17 cellular contexts compared by ENCODE assay signal in the genomic region with DNA sequence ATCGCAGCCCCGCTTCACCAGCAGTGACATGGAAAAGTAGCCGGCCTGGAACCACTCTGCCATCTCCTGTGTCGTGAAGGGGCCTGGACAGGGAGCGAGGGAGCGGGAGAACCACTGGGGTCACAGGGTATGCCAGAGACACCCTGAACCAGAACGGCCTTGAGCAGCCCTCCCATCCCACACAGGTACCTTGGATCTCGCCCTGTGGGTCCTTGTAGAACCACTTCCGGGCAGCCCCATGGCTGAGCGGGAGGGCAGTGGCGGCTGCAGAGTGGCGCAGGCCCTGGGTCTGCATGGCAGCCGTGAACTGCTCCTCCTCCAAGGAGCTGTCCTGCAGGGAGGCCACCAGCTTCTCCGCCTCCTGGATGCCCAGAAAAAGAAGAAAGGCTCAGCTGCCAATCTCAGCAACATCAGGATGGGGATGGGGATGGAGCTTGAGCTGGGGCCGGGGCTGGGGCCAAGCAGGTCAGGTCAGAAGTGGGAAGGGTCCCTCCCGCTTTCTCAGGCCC. TPM values are rescaled to one million over a fixed set of nuclear protein-coding genes. Genes with fewer than 3 reads are reported as not detected.
A peak's percentile ranks its signal among the peaks of the same experiment; 100 is the strongest.
DNase-seq lines count a peak whose midpoint lies in the region; ATAC-seq and TF ChIP-seq lines count a peak whose summit lies in the region.
"Had no signal": no experiment of that assay in that cellular context is flagged by ENCODE, and none has a peak within 500 bp of the region (broad histone marks: within the 10 kb centered on the region; RNA-seq: fewer than 3 reads in every experiment).

No MANE protein-coding gene starts in this region.

- no peak overlapping the region for H3K27ac Mint-ChIP-seq in neural crest cell (ENCODE audit: unreplicated experiment)

- ATAC-seq in left ventricle myocardium superior, result no peak
- no peak for ATAC-seq in Right ventricle myocardium superior (ENCODE audit: poor library complexity)
- ATAC-seq in HG02642 (IDR thresholded peaks at IDR 0.05; ENCODE audit: poor library complexity, unreplicated experiment), result no peak
- no peak for ATAC-seq in HG02798 (IDR thresholded peaks at IDR 0.05; ENCODE audit: poor library complexity, unreplicated experiment)

- H3K36me3 Mint-ChIP-seq in neural crest cell (ENCODE audit: low read depth), result peaks cover 3% of the 10 kb centered on the region

- POLR2A ChIA-PET in HEK293 (lab: Yijun Ruan, JAX), result interaction anchor here (1.2 kb wide), 1 partner anchor 21 kb away, joined by 3 read pairs; a partner anchor contains a TSS

- peaks cover 0 to 94% of the 10 kb centered on the region in 2 experiments; a peak in 2 of 3 replicates for H3K36me3 ChIP-seq in HEK293 (ENCODE audit: control insufficient read depth in 2 of 2, insufficient read depth in 1 of 2, low read length in 2 of 2)

- peak overlapping the region; percentile 19 for H3K4me3 Mint-ChIP-seq in neural crest cell

- no peaks in the 10 kb centered on the region for H3K27me3 Mint-ChIP-seq in neural crest cell (ENCODE audit: low read depth)

- H3K9me3 ChIP-seq in HEK293 (ENCODE audit: control insufficient read depth, insufficient read depth, low read depth, low read length), result no peaks in the 10 kb centered on the region

- H3K9me3 Mint-ChIP-seq in neural crest cell, result no peaks in the 10 kb centered on the region

- peaks cover 5% of the 10 kb centered on the region for H3K4me1 Mint-ChIP-seq in neural crest cell

- TF ChIP-seq CTCF in HEK293 (tag by site-specific recombination; IDR thresholded peaks at IDR 0.05) (no peak), neural crest cell (conservative IDR thresholded peaks at IDR 0.05) (no peak)

- CTCF ChIA-PET in HEK293 (lab: Yijun Ruan, JAX), result interaction anchor here (0.6 kb wide), 1 partner anchor 216 kb away, joined by 3 read pairs; no protein-coding TSS in a partner anchor

- peak; percentile 20 for DNase-seq in left ventricle myocardium superior
- no peak for DNase-seq in Right ventricle myocardium superior
- no peak for DNase-seq in neural crest cell (ENCODE audit: low read depth, low spot score)
- DNase-seq: DMS 273 treated with DMSO at 0.1 percent for 48 hours, GDM1, HCEC 1CT, NCI-H1092 treated with DMSO at 0.1 percent for 48 hours, NCI-H2081 treated with DMSO at 0.1 percent for 48 hours, NCI-H510A treated with DMSO at 0.1 percent for 48 hours, NCI-H82, PC-9 had no signal

- H3K27ac ChIP-seq in HEK293 (ENCODE audit: extremely low read depth, low read depth, low read length), result no peak overlapping the region
- H3K27ac ChIP-seq: C4-2B, PC-9 had no signal

- H3K4me3 ChIP-seq in HEK293 (ENCODE audit: low read depth, low read length), result no peak overlapping the region
- H3K4me3 ChIP-seq: PC-9 had no signal

- intact Hi-C loops in left ventricle myocardium superior (cut with micrococcal nuclease) (no loop called here), Right ventricle myocardium superior (cut with DNase I) (no loop called here)

- H3K4me1 ChIP-seq in HEK293 (ENCODE audit: control insufficient read depth, insufficient read depth, low read length), result peaks cover 1% of the 10 kb centered on the region; the same call in 1 of the 2 replicates

TF ChIP-seq in HEK293, 187 proteins besides CTCF, POLR2A, EP300 and RAD21:
- TF ChIP-seq ZNF837 (tag by site-specific recombination; IDR thresholded peaks at IDR 0.05) (no peak), ZNF600 (tag by site-specific recombination; IDR thresholded peaks at IDR 0.05) (peak; percentile 51; the same call in 1 of the 2 replicates)

RNA-seq across cellular contexts. Expression of a gene that starts 9.5 kb away (rescaled TPM):
- total RNA-seq in left ventricle myocardium superior, result 29.4 TPM
- total RNA-seq in Right ventricle myocardium superior, result 23.5 TPM
- total RNA-seq in neural crest cell, result 71.8 and 82.9 TPM in 2 replicates

RNA-seq across cellular contexts. Expression of a gene that starts 11.0 kb away (rescaled TPM):
- 112 TPM for total RNA-seq in left ventricle myocardium superior
- total RNA-seq in Right ventricle myocardium superior, result 101 TPM
- 215 and 229 TPM in 2 replicates for total RNA-seq in neural crest cell

RNA-seq across cellular contexts. Expression of a gene that starts 21.3 kb away (rescaled TPM):
- 30.0 TPM for total RNA-seq in left ventricle myocardium superior
- 27.1 TPM for total RNA-seq in Right ventricle myocardium superior
- 64.1 and 67.9 TPM in 2 replicates for total RNA-seq in neural crest cell

RNA-seq across cellular contexts. Expression of a gene that starts 28.3 kb away (rescaled TPM):
- total RNA-seq in left ventricle myocardium superior, result not detected
- not detected for total RNA-seq in Right ventricle myocardium superior
- 2.4 and 3.1 TPM in 2 replicates for total RNA-seq in neural crest cell
- total RNA-seq: MCF 10A, PC-9, SK-MEL-5 had no signal

RNA-seq across cellular contexts. Expression of a gene that starts 35.7 kb away (rescaled TPM):
- total RNA-seq in left ventricle myocardium superior (not detected), Right ventricle myocardium superior (not detected), neural crest cell (0.23 and 0.30 TPM in 2 replicates)
- total RNA-seq: MCF 10A had no signal
